Comparison of ENCODE assay signal across 8 cellular contexts in the genomic region with DNA sequence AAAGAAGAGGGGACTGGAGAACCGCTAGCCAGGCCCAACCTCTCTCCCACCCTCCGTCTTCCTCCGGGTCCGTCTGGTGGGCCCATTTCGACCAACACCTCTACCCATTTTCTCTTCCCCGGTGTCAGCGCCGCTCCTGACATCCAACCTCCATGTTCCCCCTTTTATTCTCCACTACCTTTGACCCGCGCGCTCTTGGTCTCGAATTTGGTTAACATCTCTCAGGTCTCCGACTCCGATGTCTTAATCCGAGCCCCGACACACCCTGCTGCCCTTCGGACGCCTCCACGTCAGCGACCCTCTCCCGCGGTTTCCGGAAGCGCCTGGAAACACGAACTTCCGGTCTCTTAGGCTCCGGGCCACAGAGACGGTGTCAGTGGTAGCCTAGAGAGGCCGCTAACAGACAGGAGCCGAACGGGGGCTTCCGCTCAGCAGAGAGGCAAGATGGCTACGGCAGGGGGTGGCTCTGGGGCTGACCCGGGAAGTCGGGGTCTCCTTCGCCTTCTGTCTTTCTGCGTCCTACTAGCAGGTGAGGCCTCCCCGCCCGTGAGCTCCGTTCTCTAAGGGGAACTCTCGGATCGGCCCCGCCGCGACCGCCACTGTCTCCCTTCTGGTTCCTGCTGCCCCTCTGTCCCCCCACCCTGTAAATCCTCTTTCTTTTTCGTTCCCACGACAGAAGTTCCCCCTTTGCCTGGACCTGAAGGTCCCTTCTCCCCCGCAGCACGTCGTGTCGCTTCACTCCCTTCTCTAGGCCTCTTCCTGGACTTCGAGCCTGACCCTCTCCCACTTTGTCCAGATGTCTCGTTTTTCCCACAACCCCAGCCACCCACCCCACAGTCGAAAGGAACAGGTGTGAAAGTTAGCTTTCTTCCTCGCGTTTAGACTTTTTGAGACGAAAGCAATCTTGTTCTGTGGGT. TPM values are rescaled to one million over a fixed set of nuclear protein-coding genes. Genes with fewer than 3 reads are reported as not detected.
A peak's percentile ranks its signal among the peaks of the same experiment; 100 is the strongest.
DNase-seq lines count a peak whose midpoint lies in the region; ATAC-seq and TF ChIP-seq lines count a peak whose summit lies in the region.

A gene (minus strand): TSS at position 298 of the 917 bp plus-strand sequence. CDS start 80 bp downstream, at position 218.
A gene (plus strand): TSS at position 431 of the 917 bp plus-strand sequence. CDS start 14 bp downstream, at position 445.

- TF ChIP-seq RAD21 in IMR-90 (IDR thresholded peaks at IDR 0.05; ENCODE audit: low read length), result no peak

- H2AFZ ChIP-seq in IMR-90 (replicated peaks; ENCODE audit: low read length, poor library complexity), result peak within 1 kb of the TSS; percentile 97

- peak within 1 kb of the TSS; percentile 99 for H3K27ac ChIP-seq in IMR-90 (ENCODE audit: insufficient read depth, low read length)

- dilution Hi-C loops in IMR-90 (cut with HindIII; ENCODE audit: low sequenced_read_pairs, unreplicated experiment), result no loop called here

- in situ Hi-C loops in IMR-90 (cut with MboI; ENCODE audit: low sequenced_read_pairs), result no loop called here

- no peaks in the 10 kb centered on the region for H3K27me3 ChIP-seq in IMR-90 (ENCODE audit: control insufficient read depth, insufficient read depth, low read length)
- no peaks in the 10 kb centered on the region for H3K27me3 ChIP-seq in mononuclear cell (ENCODE audit: insufficient read depth, low read length)

- peaks cover 3% of the 10 kb centered on the region for H3K4me1 ChIP-seq in IMR-90 (ENCODE audit: control insufficient read depth, insufficient read depth, low read length)
- H3K4me1 ChIP-seq in mononuclear cell (ENCODE audit: insufficient read depth, low read length), result peaks cover 77% of the 10 kb centered on the region

- H2BK20ac ChIP-seq in IMR-90 (ENCODE audit: low read depth, low read length), result no peak within 1 kb of the TSS

- 0% methylated on average over 33 of the region's 58 CpGs; no CpG with 5 or more reads in 1 of the 2 experiments for WGBS in IMR-90 (ENCODE audit: extremely low coverage in 2 of 2, insufficient read length in 1 of 2), 2 experiments

- H3K4me2 ChIP-seq in IMR-90 (ENCODE audit: low read depth, low read length), result peak within 1 kb of the TSS; percentile 97

- H3K9me1 ChIP-seq in IMR-90 (ENCODE audit: insufficient read depth, low read length), result no peaks in the 10 kb centered on the region

- H2AK5ac ChIP-seq in IMR-90 (ENCODE audit: low read depth, low read length), result peak within 1 kb of the TSS; percentile 93

- H3K14ac ChIP-seq in IMR-90 (replicated peaks; ENCODE audit: low read depth, low read length), result peak within 1 kb of the TSS; percentile 100

- POLR2A ChIA-PET in IMR-90 (lab: Charles Lee; ENCODE audit: unreplicated experiment), result no interaction called here

- DNase-seq in D341Med (ENCODE audit: low spot score) (peak; percentile 95), IMR-90 (peak; percentile 97), OCI-M1 (lab: John Stamatoyannopoulos, UW) (peak; percentile 98), activated T-cell treated with anti-CD3 and anti-CD28 coated beads for 24 hours (ENCODE audit: low read depth) (peak; percentile 87), epidermal melanocyte (ENCODE audit: insufficient read length, low spot score) (peak; percentile 85)
- peak; percentile 69 to 75 for DNase-seq in stimulated activated CD8-positive, alpha-beta memory T cell treated with anti-CD3 and anti-CD28 coated beads, Interleukin-4, amount 100 ng/mL, for 1 hour (ENCODE audit: low read depth in 2 of 2, low spot score in 1 of 2)

- intact Hi-C loops in IMR-90 (cut with micrococcal nuclease), result no loop called here

- peak within 1 kb of the TSS; percentile 98 for H4K5ac ChIP-seq in IMR-90 (ENCODE audit: low read depth, low read length)

- peak within 1 kb of the TSS; percentile 99 for H3K4ac ChIP-seq in IMR-90 (ENCODE audit: low read depth, low read length)

- peak within 1 kb of the TSS; percentile 97 for H3K56ac ChIP-seq in IMR-90 (ENCODE audit: extremely low read depth, insufficient read depth, low read length)

- H3K79me1 ChIP-seq in IMR-90 (ENCODE audit: low read depth in 1 of 2, low read length in 2 of 2), result peaks cover 12 to 63% of the 10 kb centered on the region in 2 experiments; a peak in 2 of 4 replicates

- TSS peak; percentile 71 for BruUV-seq in IMR-90 (replicated peaks; lab: Mats Ljungman, UMichigan)

- H3K23ac ChIP-seq in IMR-90 (ENCODE audit: low read depth, low read length), result peak within 1 kb of the TSS; percentile 98

- H2BK15ac ChIP-seq in IMR-90 (ENCODE audit: low read depth, low read length), result peak within 1 kb of the TSS; percentile 60; the same call in 1 of the 3 replicates

- H4K8ac ChIP-seq in IMR-90 (ENCODE audit: low read depth in 2 of 2, low read length in 2 of 2), result peak within 1 kb of the TSS; percentile 94 to 99

- peaks cover 10% of the 10 kb centered on the region for H3K36me3 ChIP-seq in IMR-90 (ENCODE audit: control insufficient read depth, insufficient read depth, low read length)

- ATAC-seq in GM21526 (IDR thresholded peaks at IDR 0.05; ENCODE audit: low FRiP score, unreplicated experiment) (peak; percentile 91), IMR-90 (ENCODE audit: low read depth) (peak; percentile 97)

- peaks cover 35% of the 10 kb centered on the region for H4K20me1 ChIP-seq in IMR-90 (ENCODE audit: insufficient read depth, low read length)

- H3K9me3 ChIP-seq in IMR-90 (ENCODE audit: control insufficient read depth, insufficient read depth, low read length), result no peaks in the 10 kb centered on the region
- no peaks in the 10 kb centered on the region for H3K9me3 ChIP-seq in mononuclear cell (ENCODE audit: low read depth, low read length)

- peak within 1 kb of the TSS; percentile 100 for H3K9ac ChIP-seq in IMR-90 (ENCODE audit: low read depth, low read length)

- peak within 1 kb of the TSS; percentile 53 for H2BK120ac ChIP-seq in IMR-90 (ENCODE audit: low read depth, low read length)

- CTCF ChIA-PET in IMR-90 (lab: Yijun Ruan, JAX), result no interaction called here

- H4K91ac ChIP-seq in IMR-90 (ENCODE audit: insufficient read depth, low read depth, low read length), result peak within 1 kb of the TSS; percentile 95

- TF ChIP-seq CTCF in IMR-90 (conservative IDR thresholded peaks at IDR 0.05; ENCODE audit: low read depth, low read length), result no peak

- peak within 1 kb of the TSS; percentile 70 for H3K18ac ChIP-seq in IMR-90 (ENCODE audit: low read depth, low read length)

- peak; percentile 97 for TF ChIP-seq POLR2A in IMR-90 (IDR thresholded peaks at IDR 0.05; ENCODE audit: low read depth, low read length)

- H3K4me3 ChIP-seq in IMR-90 (ENCODE audit: insufficient read depth, low read depth, low read length) (peak within 1 kb of the TSS; percentile 71), mononuclear cell (ENCODE audit: low read length) (peak within 1 kb of the TSS; percentile 96)

- H2BK5ac ChIP-seq in IMR-90 (ENCODE audit: low read depth, low read length, poor library complexity, severe bottlenecking), result peak within 1 kb of the TSS; percentile 92

- H2AK9ac ChIP-seq in IMR-90 (replicated peaks; ENCODE audit: low read depth, low read length, poor library complexity), result peak within 1 kb of the TSS; percentile 100

TF ChIP-seq in IMR-90, 13 proteins besides CTCF, POLR2A, EP300 and RAD21:
- TF ChIP-seq NFE2L2 (IDR thresholded peaks at IDR 0.05; ENCODE audit: low read depth, low read length) (no peak), CEBPB (IDR thresholded peaks at IDR 0.05; ENCODE audit: low read depth, low read length) (peak; percentile 65), MXI1 (IDR thresholded peaks at IDR 0.05; ENCODE audit: borderline replicate concordance, low read depth, low read length) (0 out of 2 replicates have a peak, but pooled peaks have one; percentile 44), CHD1 (IDR thresholded peaks at IDR 0.05; ENCODE audit: low read depth, low read length) (peak; percentile 51; the same call in 1 of the 2 replicates), SMC3 (IDR thresholded peaks at IDR 0.05; ENCODE audit: low read depth, low read length) (no peak), MAZ (IDR thresholded peaks at IDR 0.05; ENCODE audit: borderline replicate concordance, low read depth, low read length) (peak; percentile 91; the same call in 1 of the 2 replicates), BHLHE40 (IDR thresholded peaks at IDR 0.05; ENCODE audit: low read depth, low read length) (no peak)
- TF ChIP-seq, protein P1, sequence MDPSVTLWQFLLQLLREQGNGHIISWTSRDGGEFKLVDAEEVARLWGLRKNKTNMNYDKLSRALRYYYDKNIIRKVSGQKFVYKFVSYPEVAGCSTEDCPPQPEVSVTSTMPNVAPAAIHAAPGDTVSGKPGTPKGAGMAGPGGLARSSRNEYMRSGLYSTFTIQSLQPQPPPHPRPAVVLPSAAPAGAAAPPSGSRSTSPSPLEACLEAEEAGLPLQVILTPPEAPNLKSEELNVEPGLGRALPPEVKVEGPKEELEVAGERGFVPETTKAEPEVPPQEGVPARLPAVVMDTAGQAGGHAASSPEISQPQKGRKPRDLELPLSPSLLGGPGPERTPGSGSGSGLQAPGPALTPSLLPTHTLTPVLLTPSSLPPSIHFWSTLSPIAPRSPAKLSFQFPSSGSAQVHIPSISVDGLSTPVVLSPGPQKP (IDR thresholded peaks at IDR 0.05; ENCODE audit: borderline replicate concordance, low read depth, low read length), result 0 out of 2 replicates have a peak, but pooled peaks have one; percentile 71
- TF ChIP-seq, protein P2, sequence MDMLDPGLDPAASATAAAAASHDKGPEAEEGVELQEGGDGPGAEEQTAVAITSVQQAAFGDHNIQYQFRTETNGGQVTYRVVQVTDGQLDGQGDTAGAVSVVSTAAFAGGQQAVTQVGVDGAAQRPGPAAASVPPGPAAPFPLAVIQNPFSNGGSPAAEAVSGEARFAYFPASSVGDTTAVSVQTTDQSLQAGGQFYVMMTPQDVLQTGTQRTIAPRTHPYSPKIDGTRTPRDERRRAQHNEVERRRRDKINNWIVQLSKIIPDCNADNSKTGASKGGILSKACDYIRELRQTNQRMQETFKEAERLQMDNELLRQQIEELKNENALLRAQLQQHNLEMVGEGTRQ (IDR thresholded peaks at IDR 0.05; ENCODE audit: low read depth, low read length), result no peak

RNA-seq across cellular contexts. Expression of the first gene that starts in this region (rescaled TPM):
- total RNA-seq in IMR-90 (2012; rRNA removed) (377 and 436 TPM in 2 replicates), mononuclear cell (89.4 TPM)
- 201 and 204 TPM in 2 replicates for polyA plus RNA-seq in IMR-90 (2012; rRNA removed)
- polyA plus RNA-seq in IMR-90 (2012; cell fraction: cytosol; rRNA removed), result 82.2 and 103 TPM in 2 replicates
- polyA plus RNA-seq in IMR-90 (2012; cell fraction: nucleus; rRNA removed; ENCODE audit: low replicate concordance), result 78.3 and 211 TPM in 2 replicates

RNA-seq across cellular contexts. Expression of the second gene that starts in this region (rescaled TPM):
- 46.7 and 60.2 TPM in 2 replicates for total RNA-seq in IMR-90 (2012; rRNA removed)
- 182 and 194 TPM in 2 replicates for polyA plus RNA-seq in IMR-90 (2012; rRNA removed)
- polyA plus RNA-seq in IMR-90 (2012; cell fraction: cytosol; rRNA removed), result 91.0 and 111 TPM in 2 replicates
- 133 and 187 TPM in 2 replicates for polyA plus RNA-seq in IMR-90 (2012; cell fraction: nucleus; rRNA removed; ENCODE audit: low replicate concordance)
- total RNA-seq in mononuclear cell, result 54.5 TPM

Comparison
In these comparisons a context has a peak if more than half of its experiments do, and no peak if none do; other contexts are left out.
1. Peak in every context shown above with its lines: DNase-seq, ATAC-seq, H3K4me3 ChIP-seq and H3K27ac ChIP-seq.